Comparison of ENCODE assay signal across 8 cellular contexts in the genomic region with DNA sequence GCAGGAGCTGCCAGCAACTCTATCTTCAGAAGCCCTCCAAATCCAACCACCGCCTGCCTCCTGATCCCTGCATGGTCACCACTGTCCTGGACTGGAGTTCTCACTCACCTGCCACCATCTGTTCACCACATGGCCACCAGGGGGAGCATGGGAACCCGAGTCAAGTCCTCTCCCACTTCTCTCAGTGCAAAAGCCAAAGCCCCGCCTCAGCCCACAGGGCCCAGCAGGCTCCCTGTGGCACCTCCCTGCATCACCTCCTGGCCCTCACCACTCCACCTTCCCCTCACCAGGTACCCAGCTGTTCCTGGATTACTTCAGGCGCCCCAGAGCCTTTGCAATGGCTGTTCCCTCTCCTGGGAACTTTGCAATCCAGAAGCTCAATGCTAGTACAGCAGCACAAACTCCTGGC. TPM values are rescaled to one million over a fixed set of nuclear protein-coding genes. Genes with fewer than 3 reads are reported as not detected.
A peak's percentile ranks its signal among the peaks of the same experiment; 100 is the strongest.
DNase-seq lines count a peak whose midpoint lies in the region; ATAC-seq, FAIRE-seq and TF ChIP-seq lines count a peak whose summit lies in the region.

No MANE protein-coding gene starts in this region.

- no peak overlapping the region for H3K4ac ChIP-seq in H1 (replicated peaks; ENCODE audit: insufficient read length, low read depth, low read length)

- CTCF ChIA-PET in H1 (lab: Charles Lee; ENCODE audit: partially characterized antibody): interaction anchor here (0.7 to 3.5 kb wide), 15 partner anchors 9 to 172 kb away, joined by 3 to 20 read pairs (median 4); a partner anchor contains a TSS

- no peak overlapping the region for H2AFZ ChIP-seq in H1 (ENCODE audit: low read length)

- H3K9me3 Mint-ChIP-seq in CD4-positive, CD25-positive, alpha-beta regulatory T cell: no peaks in the 10 kb centered on the region

- WGBS in H1 (ENCODE audit: extremely low coverage in 1 of 2, insufficient coverage in 1 of 2, insufficient read length in 1 of 2, insufficient replicate concordance in 2 of 2, low coverage in 1 of 2, low lambda C conversion rate in 2 of 2, missing lambda C conversion rate in 1 of 2), 2 experiments: 33% methylated on average over 4 of the region's 4 CpGs; no CpG with 5 or more reads in 1 of the 2 experiments

- peaks cover 6 to 42% (median 20%) of the 10 kb centered on the region in 4 donors for H3K4me1 Mint-ChIP-seq in CD4-positive, CD25-positive, alpha-beta regulatory T cell

- TF ChIP-seq RAD21 in H1 (IDR thresholded peaks at IDR 0.05 in 1 of 2, conservative IDR thresholded peaks at IDR 0.05 in 1 of 2; ENCODE audit: low read depth in 2 of 2, low read length in 2 of 2): peak; percentile 47 to 57; a peak in 3 of 4 replicates

- peaks cover 9% of the 10 kb centered on the region; the same call in 1 of the 2 replicates for H3K79me1 ChIP-seq in H1 (ENCODE audit: low read depth, low read length)

- ATAC-seq in CD4-positive, CD25-positive, alpha-beta regulatory T cell (ENCODE audit: low read depth in 2 of 2): peak; percentile 38 to 54
- ATAC-seq in HG02798 (IDR thresholded peaks at IDR 0.05; ENCODE audit: poor library complexity, unreplicated experiment) (peak; percentile 36), HG03565 (IDR thresholded peaks at IDR 0.05; ENCODE audit: unreplicated experiment) (no peak)

- H3K27me3 Mint-ChIP-seq in CD4-positive, CD25-positive, alpha-beta regulatory T cell: peaks cover 8% of the 10 kb centered on the region

- TF ChIP-seq CTCF in H1 (IDR thresholded peaks at IDR 0.05; ENCODE audit: control extremely low read depth in 1 of 3, insufficient read depth in 1 of 3, low read depth in 1 of 3, low read length in 3 of 3): peak; percentile 82 to 97 (median 94)

- no peak overlapping the region for H2BK20ac ChIP-seq in H1 (ENCODE audit: low read length)

- FAIRE-seq in H1 (lab: Jason Lieb, UNC): no peak

- no peak for TF ChIP-seq POLR2A in H1 (IDR thresholded peaks at IDR 0.05; ENCODE audit: control extremely low read depth in 1 of 2, low read depth in 2 of 2, low read length in 2 of 2)

- H2BK12ac ChIP-seq in H1 (ENCODE audit: low read depth, low read length): no peak overlapping the region

- no peak overlapping the region for H2BK120ac ChIP-seq in H1 (replicated peaks; ENCODE audit: low read depth, low read length)

- H3K36me3 ChIP-seq in CD4-positive, CD25-positive, alpha-beta regulatory T cell (ENCODE audit: control insufficient read depth, insufficient read depth, low read length): peaks cover 54% of the 10 kb centered on the region
- H3K36me3 ChIP-seq in H1 (ENCODE audit: control insufficient read depth in 2 of 4, insufficient read depth in 4 of 4, low read length in 3 of 4): peaks cover 36 to 57% (median 52%) of the 10 kb centered on the region in 4 experiments

- H2BK5ac ChIP-seq in H1 (ENCODE audit: low read depth, low read length): no peak overlapping the region

- H3K79me2 ChIP-seq in H1 (ENCODE audit: control insufficient read depth in 1 of 2, insufficient read depth in 2 of 2, low read length in 2 of 2): peaks cover 0 to 11% of the 10 kb centered on the region in 2 experiments; a peak in 2 of 4 replicates

- TF ChIP-seq EP300 in H1 (IDR thresholded peaks at IDR 0.05; ENCODE audit: borderline replicate concordance in 1 of 2, low read depth in 2 of 2, low read length in 2 of 2): no peak

- H3K14ac ChIP-seq in H1 (ENCODE audit: insufficient read length): no peak overlapping the region

- H4K5ac ChIP-seq in H1 (ENCODE audit: insufficient read length, low read depth, low read length): no peak overlapping the region

- H3K9me3 ChIP-seq in CD4-positive, CD25-positive, alpha-beta regulatory T cell (ENCODE audit: control insufficient read depth in 2 of 2, low read length in 2 of 2): no peaks in the 10 kb centered on the region
- H3K9me3 ChIP-seq in H1 (ENCODE audit: insufficient read depth in 2 of 2, low read depth in 1 of 2, low read length in 1 of 2): no peaks in the 10 kb centered on the region; a peak in 1 of 4 replicates

- H3K18ac ChIP-seq in H1 (ENCODE audit: extremely low read depth, low read length): no peak overlapping the region

- H3K4me3 ChIP-seq in CD4-positive, CD25-positive, alpha-beta regulatory T cell (ENCODE audit: low read depth, low read length): no peak overlapping the region
- H3K4me3 ChIP-seq in H1 (ENCODE audit: extremely low read depth in 1 of 4, insufficient read depth in 2 of 4, low read depth in 3 of 4, low read length in 4 of 4): no peak overlapping the region

- H2AK5ac ChIP-seq in H1 (ENCODE audit: low read depth, low read length): no peak overlapping the region

- H3K27me3 ChIP-seq in CD4-positive, CD25-positive, alpha-beta regulatory T cell (ENCODE audit: control insufficient read depth, insufficient read depth, low read length): no peaks in the 10 kb centered on the region
- no peaks in the 10 kb centered on the region for H3K27me3 ChIP-seq in H1 (replicated peaks in 1 of 4; ENCODE audit: control insufficient read depth in 3 of 4, extremely low read depth in 1 of 4, insufficient read depth in 3 of 4, low read length in 3 of 4)

- H3K36me3 Mint-ChIP-seq in CD4-positive, CD25-positive, alpha-beta regulatory T cell: peaks cover 37% of the 10 kb centered on the region

- peak overlapping the region; percentile 53; the same call in 1 of the 2 replicates for H4K8ac ChIP-seq in H1 (ENCODE audit: extremely low read depth, insufficient read depth, low read length)

- no peaks in the 10 kb centered on the region for H3K23me2 ChIP-seq in H1 (ENCODE audit: low read depth, low read length)

- H3K27ac ChIP-seq in CD4-positive, CD25-positive, alpha-beta regulatory T cell (ENCODE audit: insufficient read depth, low read length, poor library complexity, severe bottlenecking): no peak overlapping the region
- no peak overlapping the region for H3K27ac ChIP-seq in H1 (ENCODE audit: low read depth, low read length)

- H4K91ac ChIP-seq in H1 (replicated peaks; ENCODE audit: insufficient read length, low read length): no peak overlapping the region

- H3K4me3 Mint-ChIP-seq in CD4-positive, CD25-positive, alpha-beta regulatory T cell: peak overlapping the region; percentile 17 to 88 (median 56)

- DNase-seq in CD4-positive, CD25-positive, alpha-beta regulatory T cell: peak; percentile 68 to 82 (median 73)
- DNase-seq in NOMO-1 treated with DMSO at 0.1 percent for 48 hours (lab: John Stamatoyannopoulos, UW; ENCODE audit: unreplicated experiment): peak; percentile 51
- DNase-seq in activated CD8-positive, alpha-beta memory T cell treated with anti-CD3 and anti-CD28 coated beads for 24 hours: peak; percentile 96
- DNase-seq in H1 (ENCODE audit: low read depth in 1 of 2, low spot score in 2 of 2): peak in 1 of 2 experiments; percentile 99
- peak; percentile 82 for DNase-seq in myocyte (ENCODE audit: low read depth)
- DNase-seq in stimulated activated CD8-positive, alpha-beta memory T cell treated with anti-CD3 and anti-CD28 coated beads, Interleukin-7, amount 100 ng/mL, for 4 hours (ENCODE audit: low read depth in 2 of 2): peak; percentile 67 to 73

- no peak overlapping the region for H3K56ac ChIP-seq in H1 (replicated peaks; ENCODE audit: insufficient read length, low read depth, low read length)

- H3K4me2 ChIP-seq in H1 (ENCODE audit: insufficient read depth in 1 of 2, low read depth in 2 of 2, low read length in 2 of 2): no peak overlapping the region

- no peak overlapping the region for H3K9ac ChIP-seq in H1 (replicated peaks in 1 of 4; ENCODE audit: extremely low read depth in 1 of 4, low read depth in 3 of 4, low read length in 3 of 4)

- peaks cover 3 to 20% of the 10 kb centered on the region in 2 experiments for H4K20me1 ChIP-seq in H1 (replicated peaks in 1 of 2; ENCODE audit: control insufficient read depth in 1 of 2, insufficient read depth in 2 of 2, low read length in 2 of 2)

- H3K23ac ChIP-seq in H1 (ENCODE audit: insufficient read length): no peak overlapping the region

- POLR2A ChIA-PET in H1 (lab: Charles Lee; ENCODE audit: partially characterized antibody): interaction anchor here (0.8 to 6.4 kb wide), 11 partner anchors 10 to 65 kb away, joined by 3 to 93 read pairs (median 3); a partner anchor contains a TSS

- peaks cover 12% of the 10 kb centered on the region for H3K4me1 ChIP-seq in CD4-positive, CD25-positive, alpha-beta regulatory T cell (ENCODE audit: control insufficient read depth, insufficient read depth, low read length, poor library complexity, severe bottlenecking)
- no peaks in the 10 kb centered on the region; a peak in 1 of 7 replicates for H3K4me1 ChIP-seq in H1 (replicated peaks in 1 of 4; ENCODE audit: control insufficient read depth in 3 of 4, insufficient read depth in 4 of 4, low read length in 3 of 4)

- H2BK15ac ChIP-seq in H1 (ENCODE audit: low read length): no peak overlapping the region

- peak overlapping the region in 2 of 3 donors; percentile 40 to 60 for H3K27ac Mint-ChIP-seq in CD4-positive, CD25-positive, alpha-beta regulatory T cell

RNA-seq across cellular contexts. Expression of a gene that starts 5.3 kb away (rescaled TPM):
- total RNA-seq in CD4-positive, CD25-positive, alpha-beta regulatory T cell: 122 TPM
- 100 to 1,000 TPM in 1 of 4 donors, 10 to 100 TPM in 3; 78.5 to 105 (median 96.8) TPM for polyA plus RNA-seq in CD4-positive, CD25-positive, alpha-beta regulatory T cell
- total RNA-seq in H1 (2021; fragmentation: NEBNext Ultra II Directional; extraction: Animal tissue kit (Norgen Biotek cat#: 25700)): 86.6 and 88.8 TPM in 2 replicates
- polyA plus RNA-seq in H1 (2011; rRNA removed): 99.6 and 118 TPM in 2 replicates
- 128 TPM for polyA plus RNA-seq in H1 (2011; cell fraction: cytosol; rRNA removed)
- polyA plus RNA-seq in H1 (2011; cell fraction: nucleus; rRNA removed): 156 TPM
- 90.2 to 103 TPM (median 99.3 TPM) in 4 replicates for polyA plus RNA-seq in H1 (2012, experiment 1 of 2)
- polyA plus RNA-seq in H1 (2012, experiment 2 of 2): 104 TPM
- polyA plus RNA-seq in H1 (2013, experiment 1 of 2): 58.7 TPM
- 57.5 TPM for polyA plus RNA-seq in H1 (2013, experiment 2 of 2)
- polyA minus RNA-seq in H1 (2011; rRNA and poly(A)+ RNA removed): 66.7 and 78.4 TPM in 2 replicates
- polyA minus RNA-seq in H1 (2011; cell fraction: cytosol; rRNA and poly(A)+ RNA removed): 38.5 TPM
- polyA minus RNA-seq in H1 (2011; cell fraction: nucleus; rRNA and poly(A)+ RNA removed): 62.3 TPM
- 72.5 and 97.1 TPM in 2 replicates for total RNA-seq in myocyte
- 69.0 TPM for polyA plus RNA-seq in myocyte (2012)

RNA-seq across cellular contexts. Expression of a gene that starts 9.8 kb away (rescaled TPM):
- 13.0 TPM for total RNA-seq in CD4-positive, CD25-positive, alpha-beta regulatory T cell
- 10 to 100 TPM; 10.6 to 18.5 (median 12.9) TPM for polyA plus RNA-seq in CD4-positive, CD25-positive, alpha-beta regulatory T cell
- total RNA-seq in H1 (2021; fragmentation: NEBNext Ultra II Directional; extraction: Animal tissue kit (Norgen Biotek cat#: 25700)): 15.3 and 19.6 TPM in 2 replicates
- polyA plus RNA-seq in H1 (2011; rRNA removed): 12.6 and 24.5 TPM in 2 replicates
- polyA plus RNA-seq in H1 (2011; cell fraction: cytosol; rRNA removed): 18.9 TPM
- 26.4 TPM for polyA plus RNA-seq in H1 (2011; cell fraction: nucleus; rRNA removed)
- 13.4 to 22.0 TPM (median 20.4 TPM) in 4 replicates for polyA plus RNA-seq in H1 (2012, experiment 1 of 2)
- 12.1 TPM for polyA plus RNA-seq in H1 (2012, experiment 2 of 2)
- 7.6 TPM for polyA plus RNA-seq in H1 (2013, experiment 1 of 2)
- 7.5 TPM for polyA plus RNA-seq in H1 (2013, experiment 2 of 2)
- 8.0 and 9.6 TPM in 2 replicates for polyA minus RNA-seq in H1 (2011; rRNA and poly(A)+ RNA removed)
- polyA minus RNA-seq in H1 (2011; cell fraction: cytosol; rRNA and poly(A)+ RNA removed): 6.5 TPM
- 16.5 TPM for polyA minus RNA-seq in H1 (2011; cell fraction: nucleus; rRNA and poly(A)+ RNA removed)
- 10.2 and 10.5 TPM in 2 replicates for total RNA-seq in myocyte
- 17.8 TPM for polyA plus RNA-seq in myocyte (2012)

RNA-seq across cellular contexts. Expression of a gene that starts 9.8 kb away (rescaled TPM):
- 147 TPM for total RNA-seq in CD4-positive, CD25-positive, alpha-beta regulatory T cell
- polyA plus RNA-seq in CD4-positive, CD25-positive, alpha-beta regulatory T cell: 10 to 100 TPM; 46.3 to 58.6 (median 49.3) TPM
- total RNA-seq in H1 (2021; fragmentation: NEBNext Ultra II Directional; extraction: Animal tissue kit (Norgen Biotek cat#: 25700)): 71.1 and 76.3 TPM in 2 replicates
- polyA plus RNA-seq in H1 (2011; rRNA removed): 55.3 and 73.6 TPM in 2 replicates
- 37.2 TPM for polyA plus RNA-seq in H1 (2011; cell fraction: cytosol; rRNA removed)
- 135 TPM for polyA plus RNA-seq in H1 (2011; cell fraction: nucleus; rRNA removed)
- 77.3 to 97.8 TPM (median 85.4 TPM) in 4 replicates for polyA plus RNA-seq in H1 (2012, experiment 1 of 2)
- 111 TPM for polyA plus RNA-seq in H1 (2012, experiment 2 of 2)
- 82.3 TPM for polyA plus RNA-seq in H1 (2013, experiment 1 of 2)
- polyA plus RNA-seq in H1 (2013, experiment 2 of 2): 71.8 TPM
- polyA minus RNA-seq in H1 (2011; rRNA and poly(A)+ RNA removed): 33.2 and 37.4 TPM in 2 replicates
- polyA minus RNA-seq in H1 (2011; cell fraction: cytosol; rRNA and poly(A)+ RNA removed): 30.5 TPM
- polyA minus RNA-seq in H1 (2011; cell fraction: nucleus; rRNA and poly(A)+ RNA removed): 48.4 TPM
- total RNA-seq in myocyte: 50.7 and 52.0 TPM in 2 replicates
- 49.9 TPM for polyA plus RNA-seq in myocyte (2012)

RNA-seq across cellular contexts. Expression of a gene that starts 11.4 kb away (rescaled TPM):
- not detected for total RNA-seq in CD4-positive, CD25-positive, alpha-beta regulatory T cell
- not detected for polyA plus RNA-seq in CD4-positive, CD25-positive, alpha-beta regulatory T cell
- total RNA-seq in H1 (2021; fragmentation: NEBNext Ultra II Directional; extraction: Animal tissue kit (Norgen Biotek cat#: 25700)): not detected in 2 replicates
- not detected in 2 replicates for polyA plus RNA-seq in H1 (2011; rRNA removed)
- polyA plus RNA-seq in H1 (2011; cell fraction: cytosol; rRNA removed): not detected
- not detected for polyA plus RNA-seq in H1 (2011; cell fraction: nucleus; rRNA removed)
- not detected in 4 replicates for polyA plus RNA-seq in H1 (2012, experiment 1 of 2)
- not detected for polyA plus RNA-seq in H1 (2012, experiment 2 of 2)
- not detected for polyA plus RNA-seq in H1 (2013, experiment 1 of 2)
- polyA plus RNA-seq in H1 (2013, experiment 2 of 2): not detected
- not detected in 2 replicates for polyA minus RNA-seq in H1 (2011; rRNA and poly(A)+ RNA removed)
- not detected for polyA minus RNA-seq in H1 (2011; cell fraction: cytosol; rRNA and poly(A)+ RNA removed)
- polyA minus RNA-seq in H1 (2011; cell fraction: nucleus; rRNA and poly(A)+ RNA removed): not detected
- not detected in 2 replicates for total RNA-seq in myocyte
- polyA plus RNA-seq in myocyte (2012): 0.61 TPM

RNA-seq across cellular contexts. Expression of a gene that starts 20.0 kb away (rescaled TPM):
- 1.7 TPM for total RNA-seq in CD4-positive, CD25-positive, alpha-beta regulatory T cell
- polyA plus RNA-seq in CD4-positive, CD25-positive, alpha-beta regulatory T cell: 1 to 10 TPM; 5.0 to 8.1 (median 6.6) TPM
- 10.8 and 11.1 TPM in 2 replicates for total RNA-seq in H1 (2021; fragmentation: NEBNext Ultra II Directional; extraction: Animal tissue kit (Norgen Biotek cat#: 25700))
- 30.1 and 36.4 TPM in 2 replicates for polyA plus RNA-seq in H1 (2011; rRNA removed)
- 22.3 TPM for polyA plus RNA-seq in H1 (2011; cell fraction: cytosol; rRNA removed)
- 26.5 TPM for polyA plus RNA-seq in H1 (2011; cell fraction: nucleus; rRNA removed)
- polyA plus RNA-seq in H1 (2012, experiment 1 of 2): 6.1 to 13.8 TPM (median 12.7 TPM) in 4 replicates
- 13.7 TPM for polyA plus RNA-seq in H1 (2012, experiment 2 of 2)
- 7.6 TPM for polyA plus RNA-seq in H1 (2013, experiment 1 of 2)
- 7.2 TPM for polyA plus RNA-seq in H1 (2013, experiment 2 of 2)
- 6.0 and 7.9 TPM in 2 replicates for polyA minus RNA-seq in H1 (2011; rRNA and poly(A)+ RNA removed)
- 8.1 TPM for polyA minus RNA-seq in H1 (2011; cell fraction: cytosol; rRNA and poly(A)+ RNA removed)
- polyA minus RNA-seq in H1 (2011; cell fraction: nucleus; rRNA and poly(A)+ RNA removed): 6.7 TPM
- total RNA-seq in myocyte: 11.9 and 12.2 TPM in 2 replicates
- polyA plus RNA-seq in myocyte (2012): 11.6 TPM
